In genomic region chr6:44732243-44732642, GRCh38 we compare ENCODE assay signal across 14 cellular contexts.
A peak's percentile ranks its signal among the peaks of the same experiment; 100 is the strongest.
DNase-seq lines count a peak whose midpoint lies in the region; ATAC-seq and TF ChIP-seq lines count a peak whose summit lies in the region.
"Had no signal": no experiment of that assay in that cellular context is flagged by ENCODE, and none has a peak within 500 bp of the region (broad histone marks: within the 10 kb centered on the region; RNA-seq: fewer than 3 reads in every experiment).

No MANE protein-coding gene starts in this region.

- H3K18ac ChIP-seq in mesenchymal stem cell (ENCODE audit: low read depth in 1 of 2, low read length in 2 of 2): no peak overlapping the region

- H3K4me2 ChIP-seq in Loucy (ENCODE audit: low read depth, low read length, poor library complexity, severe bottlenecking): peak overlapping the region; percentile 36
- no peak overlapping the region for H3K4me2 ChIP-seq in mesenchymal stem cell (ENCODE audit: low read length, poor library complexity, severe bottlenecking)
- H3K4me2 ChIP-seq: BLaER1 had no signal

- H3K9ac ChIP-seq in Loucy (ENCODE audit: low read depth, low read length, poor library complexity, severe bottlenecking) (no peak overlapping the region), mesenchymal stem cell (ENCODE audit: low read length) (no peak overlapping the region)
- H3K9ac ChIP-seq: BLaER1 had no signal

- H3K79me2 ChIP-seq in Loucy (ENCODE audit: insufficient read depth, low read length): no peaks in the 10 kb centered on the region

- H3K4me1 ChIP-seq in Loucy (ENCODE audit: insufficient read depth, low read length, poor library complexity, severe bottlenecking) (peaks cover 21% of the 10 kb centered on the region), SJCRH30 (peaks cover 42% of the 10 kb centered on the region), mesenchymal stem cell (ENCODE audit: control insufficient read depth, insufficient read depth, low read depth, low read length) (peaks cover 24% of the 10 kb centered on the region), gastrocnemius medialis (peaks cover 0 to 11% of the 10 kb centered on the region in 2 donors)
- H3K4me1 ChIP-seq: BLaER1 had no signal

- TF ChIP-seq POLR2A in gastrocnemius medialis (IDR thresholded peaks at IDR 0.05): no peak

- no peaks in the 10 kb centered on the region for H3K36me3 ChIP-seq in Loucy (ENCODE audit: insufficient read depth, low read length)
- no peaks in the 10 kb centered on the region for H3K36me3 ChIP-seq in SJCRH30
- no peaks in the 10 kb centered on the region for H3K36me3 ChIP-seq in mesenchymal stem cell (ENCODE audit: control insufficient read depth in 1 of 2, insufficient read depth in 2 of 2, low read depth in 1 of 2, low read length in 2 of 2)
- H3K36me3 ChIP-seq in gastrocnemius medialis: no peaks in the 10 kb centered on the region
- H3K36me3 ChIP-seq: BLaER1 had no signal

- H2AK5ac ChIP-seq in mesenchymal stem cell (ENCODE audit: low read length, severe bottlenecking): peak overlapping the region; percentile 47

- no peak overlapping the region for H2BK5ac ChIP-seq in mesenchymal stem cell (ENCODE audit: low read depth, low read length, poor library complexity, severe bottlenecking)

- H3K23ac ChIP-seq in mesenchymal stem cell (ENCODE audit: low read length in 2 of 2): no peak overlapping the region

- no peak overlapping the region for H2BK120ac ChIP-seq in mesenchymal stem cell (ENCODE audit: low read depth, low read length)

- H4K91ac ChIP-seq in mesenchymal stem cell (ENCODE audit: low read length): no peak overlapping the region

- H3K79me1 ChIP-seq in mesenchymal stem cell (replicated peaks; ENCODE audit: low read length, poor library complexity, severe bottlenecking): no peaks in the 10 kb centered on the region

- H3K27ac ChIP-seq in SJCRH30 (peak overlapping the region; percentile 75), mesenchymal stem cell (ENCODE audit: low read length, poor library complexity, severe bottlenecking) (no peak overlapping the region), caudate nucleus (ENCODE audit: low read depth, low read length) (no peak overlapping the region), gastrocnemius medialis (no peak overlapping the region)
- H3K27ac ChIP-seq: BLaER1 had no signal

- H4K8ac ChIP-seq in mesenchymal stem cell (ENCODE audit: low read length): no peak overlapping the region

- 94% methylated on average over 5 of the region's 5 CpGs for WGBS in mesenchymal stem cell

- H2AFZ ChIP-seq in Loucy (ENCODE audit: low read length): no peak overlapping the region
- no peak overlapping the region for H2AFZ ChIP-seq in mesenchymal stem cell (ENCODE audit: low read depth, low read length)

- H2BK12ac ChIP-seq in mesenchymal stem cell (ENCODE audit: low read length in 2 of 2): no peak overlapping the region

- H3K9me3 ChIP-seq in Loucy (ENCODE audit: insufficient read depth, low read depth, low read length) (no peaks in the 10 kb centered on the region), SJCRH30 (replicated peaks) (no peaks in the 10 kb centered on the region), mesenchymal stem cell (ENCODE audit: control insufficient read depth, low read length) (no peaks in the 10 kb centered on the region), gastrocnemius medialis (no peaks in the 10 kb centered on the region)
- H3K9me3 ChIP-seq: BLaER1 had no signal

- no peaks in the 10 kb centered on the region for H3K9me2 ChIP-seq in Loucy (replicated peaks; ENCODE audit: low read depth, low read length)

- no peaks in the 10 kb centered on the region for H3F3A ChIP-seq in Loucy (ENCODE audit: low read depth)

- intact Hi-C loops in gastrocnemius medialis (cut with DNase I; ENCODE audit: low total_unique reads): no loop called here

- ATAC-seq in HG02798 (IDR thresholded peaks at IDR 0.05; ENCODE audit: poor library complexity, unreplicated experiment) (no peak), HG03025 (IDR thresholded peaks at IDR 0.05; ENCODE audit: low FRiP score, unreplicated experiment) (no peak), gastrocnemius medialis (no peak)
- ATAC-seq: K562 had no signal

- no peak for DNase-seq in SJCRH30
- DNase-seq in mesenchymal stem cell: no peak
- DNase-seq in caudate nucleus (lab: John Stamatoyannopoulos, UW): no peak
- DNase-seq in gastrocnemius medialis: no peak
- DNase-seq: AML-193; Calu3; CD4-positive, CD25-positive, alpha-beta regulatory T cell; HCEC 1CT; HFFc6 had no signal

- H3K27me3 ChIP-seq in Loucy (ENCODE audit: insufficient read depth, low read length, poor library complexity, severe bottlenecking) (no peaks in the 10 kb centered on the region), SJCRH30 (no peaks in the 10 kb centered on the region), mesenchymal stem cell (ENCODE audit: control insufficient read depth in 1 of 2, insufficient read depth in 1 of 2, low read length in 2 of 2) (no peaks in the 10 kb centered on the region), gastrocnemius medialis (no peaks in the 10 kb centered on the region)
- H3K27me3 ChIP-seq: BLaER1 had no signal

- H3K14ac ChIP-seq in mesenchymal stem cell (ENCODE audit: low read length in 2 of 2): no peak overlapping the region

- no peaks in the 10 kb centered on the region for H4K20me1 ChIP-seq in Loucy (ENCODE audit: insufficient read depth, low read length, poor library complexity, severe bottlenecking)
- H4K20me1 ChIP-seq: BLaER1 had no signal

- no peak overlapping the region for H3K4ac ChIP-seq in mesenchymal stem cell (ENCODE audit: low read depth in 1 of 2, low read length in 2 of 2)

- in situ Hi-C loops in gastrocnemius medialis (cut with MboI; ENCODE audit: low sequenced_read_pairs in 4 of 4): no loop called here

- no peak overlapping the region for H2BK15ac ChIP-seq in mesenchymal stem cell (ENCODE audit: low read depth, poor library complexity, severe bottlenecking)

- TF ChIP-seq CTCF in Loucy (conservative IDR thresholded peaks at IDR 0.05; ENCODE audit: low read length) (no peak), gastrocnemius medialis (IDR thresholded peaks at IDR 0.05 in 4 of 5, conservative IDR thresholded peaks at IDR 0.05 in 1 of 5) (no peak)

- H3K4me3 ChIP-seq in Loucy (ENCODE audit: low read length, poor library complexity, severe bottlenecking): no peak overlapping the region
- no peak overlapping the region for H3K4me3 ChIP-seq in SJCRH30
- no peak overlapping the region for H3K4me3 ChIP-seq in mesenchymal stem cell (ENCODE audit: insufficient read depth in 1 of 2, low read depth in 1 of 2, low read length in 2 of 2)
- no peak overlapping the region for H3K4me3 ChIP-seq in gastrocnemius medialis
- H3K4me3 ChIP-seq: BLaER1, K562 had no signal
